In genomic region chr2:143955416-143956075, GRCh38 we compare ENCODE assay signal across 15 cellular contexts.
DNase-seq lines count a peak whose midpoint lies in the region; ATAC-seq and TF ChIP-seq lines count a peak whose summit lies in the region.
"Had no signal": no experiment of that assay in that cellular context is flagged by ENCODE, and none has a peak within 500 bp of the region (broad histone marks: within the 10 kb centered on the region; RNA-seq: fewer than 3 reads in every experiment).

No MANE protein-coding gene starts in this region.

- CTCF ChIA-PET in activated naive CD4-positive, alpha-beta T cell treated with anti-CD3 and anti-CD28 coated beads, Interleukin-2, amount 10 ng/mL, durations not matched to agents 7 days and 5 days (lab: Charles Lee) = no interaction called here

- TF ChIP-seq CTCF in coronary artery (IDR thresholded peaks at IDR 0.05) (no peak), uterus (IDR thresholded peaks at IDR 0.05) (no peak)

- no peaks in the 10 kb centered on the region for H3K27me3 Mint-ChIP-seq in activated naive CD4-positive, alpha-beta T cell treated with anti-CD3 and anti-CD28 coated beads, Interleukin-2, amount 10 ng/mL, durations not matched to agents 7 days and 5 days
- H3K27me3 Mint-ChIP-seq: activated CD8-positive, alpha-beta T cell treated with anti-CD3 and anti-CD28 coated beads for 36 hours; memory B cell; progenitor cell of endocrine pancreas; T-helper 17 cell had no signal

- ATAC-seq in SK-N-SH treated with all-trans-retinoic acid at 6 μM for 48 hours (peak; percentile 91), GM21367 (IDR thresholded peaks at IDR 0.05; ENCODE audit: unreplicated experiment) (no peak)
- ATAC-seq: activated CD8-positive, alpha-beta T cell treated with anti-CD3 and anti-CD28 coated beads for 36 hours; T-helper 17 cell had no signal

- H3K4me3 ChIP-seq in skeletal muscle satellite cell (ENCODE audit: low read length) = no peak overlapping the region
- H3K4me3 ChIP-seq in coronary artery = no peak overlapping the region
- H3K4me3 ChIP-seq in uterus = no peak overlapping the region
- H3K4me3 ChIP-seq: stomach had no signal

- H3K9me3 ChIP-seq in skeletal muscle satellite cell (replicated peaks; ENCODE audit: low read length) = no peaks in the 10 kb centered on the region
- H3K9me3 ChIP-seq in uterus = no peaks in the 10 kb centered on the region
- H3K9me3 ChIP-seq: stomach had no signal

- H3K36me3 Mint-ChIP-seq in activated naive CD4-positive, alpha-beta T cell treated with anti-CD3 and anti-CD28 coated beads, Interleukin-2, amount 10 ng/mL, durations not matched to agents 7 days and 5 days = no peaks in the 10 kb centered on the region

- H3K27me3 ChIP-seq in skeletal muscle satellite cell (ENCODE audit: control insufficient read depth, insufficient read depth, low read length) (no peaks in the 10 kb centered on the region), uterus (no peaks in the 10 kb centered on the region)
- H3K27me3 ChIP-seq: stomach had no signal

- peak overlapping the region; percentile 66 for H3K9ac ChIP-seq in skeletal muscle satellite cell (ENCODE audit: low read depth, low read length)

- no peak overlapping the region for H3K4me3 Mint-ChIP-seq in activated naive CD4-positive, alpha-beta T cell treated with anti-CD3 and anti-CD28 coated beads, Interleukin-2, amount 10 ng/mL, durations not matched to agents 7 days and 5 days
- H3K4me3 Mint-ChIP-seq: activated CD8-positive, alpha-beta T cell treated with anti-CD3 and anti-CD28 coated beads for 36 hours; memory B cell; T-helper 17 cell had no signal

- peaks cover 73% of the 10 kb centered on the region for H3K4me1 ChIP-seq in skeletal muscle satellite cell (ENCODE audit: control insufficient read depth, insufficient read depth, low read length)
- no peaks in the 10 kb centered on the region for H3K4me1 ChIP-seq in uterus

- no peak for TF ChIP-seq POLR2A in uterus (IDR thresholded peaks at IDR 0.05)

- DNase-seq in HS-27A (ENCODE audit: low read depth) = peak; percentile 82
- peak; percentile 81 for DNase-seq in fibroblast of peridontal ligament (ENCODE audit: extremely low read depth)
- DNase-seq in coronary artery (ENCODE audit: low spot score) = no peak
- DNase-seq in activated naive CD4-positive, alpha-beta T cell treated with anti-CD3 and anti-CD28 coated beads, Interleukin-2, amount 10 ng/mL, durations not matched to agents 7 days and 5 days = no peak
- no peak for DNase-seq in uterus
- DNase-seq: activated CD8-positive, alpha-beta T cell treated with anti-CD3 and anti-CD28 coated beads for 36 hours; cortex of kidney; stimulated activated CD4-positive, alpha-beta T cell treated with anti-CD3 and anti-CD28 coated beads, Interleukin-4, amount 100 ng/mL, for 24 hours; stomach; T-helper 17 cell had no signal

- no peaks in the 10 kb centered on the region for H3K36me3 ChIP-seq in skeletal muscle satellite cell (ENCODE audit: insufficient read depth, low read length)
- H3K36me3 ChIP-seq in uterus = no peaks in the 10 kb centered on the region
- H3K36me3 ChIP-seq: stomach had no signal

- no peaks in the 10 kb centered on the region for H3K4me1 Mint-ChIP-seq in activated naive CD4-positive, alpha-beta T cell treated with anti-CD3 and anti-CD28 coated beads, Interleukin-2, amount 10 ng/mL, durations not matched to agents 7 days and 5 days
- H3K4me1 Mint-ChIP-seq: memory B cell, T-helper 17 cell had no signal

- H3K4me2 ChIP-seq in skeletal muscle satellite cell (ENCODE audit: low read length) = peak overlapping the region; percentile 58

- H3K27ac ChIP-seq in coronary artery (peak overlapping the region in 1 of 2 donors; percentile 51), uterus (no peak overlapping the region)

- intact Hi-C loops in uterus (cut with DNase I; ENCODE audit: low total_unique reads) = no loop called here

- H3K27ac Mint-ChIP-seq in activated naive CD4-positive, alpha-beta T cell treated with anti-CD3 and anti-CD28 coated beads, Interleukin-2, amount 10 ng/mL, durations not matched to agents 7 days and 5 days = no peak overlapping the region
- H3K27ac Mint-ChIP-seq: activated CD8-positive, alpha-beta T cell treated with anti-CD3 and anti-CD28 coated beads for 36 hours; memory B cell; progenitor cell of endocrine pancreas; T-helper 17 cell had no signal

- H3K9me3 Mint-ChIP-seq in activated naive CD4-positive, alpha-beta T cell treated with anti-CD3 and anti-CD28 coated beads, Interleukin-2, amount 10 ng/mL, durations not matched to agents 7 days and 5 days = no peaks in the 10 kb centered on the region
- H3K9me3 Mint-ChIP-seq: activated CD8-positive, alpha-beta T cell treated with anti-CD3 and anti-CD28 coated beads for 36 hours had no signal

TF ChIP-seq in SK-N-SH treated with all-trans-retinoic acid at 6 μM for 48 hours, 23 proteins besides CTCF, POLR2A, EP300 and RAD21:
- TF ChIP-seq ZNF8 (CRISPR knock-in tag; IDR thresholded peaks at IDR 0.05) = peak; percentile 70; the same call in 1 of the 2 replicates
- TF ChIP-seq TCF4 (CRISPR knock-in tag; IDR thresholded peaks at IDR 0.05; ENCODE audit: borderline replicate concordance) = no peak
- TF ChIP-seq ISL1 (CRISPR knock-in tag; IDR thresholded peaks at IDR 0.05) = peak; percentile 79
- TF ChIP-seq POU6F1 (CRISPR knock-in tag; IDR thresholded peaks at IDR 0.05; ENCODE audit: borderline replicate concordance, low read depth) = no peak
- TF ChIP-seq PPARA (CRISPR knock-in tag; IDR thresholded peaks at IDR 0.05; ENCODE audit: borderline replicate concordance) = no peak
- TF ChIP-seq ZC3H10 (CRISPR knock-in tag; IDR thresholded peaks at IDR 0.05) = no peak

Comparison
In these comparisons a context has a peak if more than half of its experiments do, and no peak if none do; other contexts are left out.
1. DNase-seq: peak in HS-27A (single experiment) and fibroblast of peridontal ligament (single experiment); none in coronary artery (single experiment), activated naive CD4-positive, alpha-beta T cell treated with anti-CD3 and anti-CD28 coated beads, Interleukin-2, amount 10 ng/mL, durations not matched to agents 7 days and 5 days (single experiment) and uterus (0 of 2).